Comparison of ENCODE assay signal across 8 cellular contexts in genomic region chr13:48078251-48078656, GRCh38. TPM values are rescaled to one million over a fixed set of nuclear protein-coding genes. Genes with fewer than 3 reads are reported as not detected.
DNase-seq lines count a peak whose midpoint lies in the region; ATAC-seq and TF ChIP-seq lines count a peak whose summit lies in the region.

No MANE protein-coding gene starts in this region.

- H3K4me3 Mint-ChIP-seq in CD8-positive, alpha-beta T cell = no peak overlapping the region

- H3K4me1 Mint-ChIP-seq in CD8-positive, alpha-beta T cell (ENCODE audit: low read depth) = no peaks in the 10 kb centered on the region

- no peak overlapping the region for H3K27ac Mint-ChIP-seq in CD8-positive, alpha-beta T cell

- intact Hi-C loops in CD8-positive, alpha-beta T cell (cut with DNase I, micrococcal nuclease) = no loop called here
- intact Hi-C loops in lower leg skin (cut with DNase I; ENCODE audit: low total_unique reads) (no loop called here), esophagus squamous epithelium (cut with DNase I) (no loop called here)

- H3K9me3 ChIP-seq in CD8-positive, alpha-beta T cell (ENCODE audit: low read length) = no peaks in the 10 kb centered on the region
- peaks cover 0 to 1% (median 0%) of the 10 kb centered on the region in 3 donors for H3K9me3 ChIP-seq in esophagus squamous epithelium

- no peaks in the 10 kb centered on the region for H3K4me1 ChIP-seq in CD8-positive, alpha-beta T cell (ENCODE audit: insufficient read depth, low read length)
- H3K4me1 ChIP-seq in esophagus squamous epithelium = no peaks in the 10 kb centered on the region

- peaks cover 50% of the 10 kb centered on the region for H3K36me3 ChIP-seq in CD8-positive, alpha-beta T cell (ENCODE audit: insufficient read depth, low read length)
- H3K36me3 ChIP-seq in esophagus squamous epithelium = peaks cover 11 to 100% (median 38%) of the 10 kb centered on the region in 3 donors

- POLR2A ChIA-PET in CD8-positive, alpha-beta T cell (lab: Charles Lee) = interaction anchor here (0.7 kb wide), 1 partner anchor 1032 kb away, joined by 3 read pairs; no protein-coding TSS in a partner anchor

- CTCF ChIA-PET in CD8-positive, alpha-beta T cell (lab: Charles Lee) = interaction anchor here (1.5 to 2.7 kb wide), 2 partner anchors 16 to 30 kb away, joined by 6 to 8 read pairs; partner anchors contain the start of gene MED4

- no peaks in the 10 kb centered on the region for H3K9me3 Mint-ChIP-seq in CD8-positive, alpha-beta T cell

- no peaks in the 10 kb centered on the region for H3K27me3 ChIP-seq in CD8-positive, alpha-beta T cell (ENCODE audit: insufficient read depth, low read length)
- no peaks in the 10 kb centered on the region for H3K27me3 ChIP-seq in esophagus squamous epithelium

- no peaks in the 10 kb centered on the region for H3K27me3 Mint-ChIP-seq in CD8-positive, alpha-beta T cell (ENCODE audit: low read depth)

- no peak for DNase-seq in CD8-positive, alpha-beta T cell
- DNase-seq in RPMI8226 (peak; percentile 72), kidney tubule cell (ENCODE audit: low spot score) (peak; percentile 59), lower leg skin (ENCODE audit: low spot score in 2 of 2) (no peak), esophagus squamous epithelium (lab: John Stamatoyannopoulos, UW) (no peak), caudate nucleus (lab: John Stamatoyannopoulos, UW) (no peak)

- WGBS in lower leg skin, 2 donors = 44 to 46% methylated on average over 2 of the region's 2 CpGs
- 50% methylated on average over 2 of the region's 2 CpGs for WGBS in esophagus squamous epithelium, 2 donors

- H3K27ac ChIP-seq in CD8-positive, alpha-beta T cell (ENCODE audit: low read depth, low read length) = no peak overlapping the region
- H3K27ac ChIP-seq in esophagus squamous epithelium (no peak overlapping the region), caudate nucleus (ENCODE audit: low read depth, low read length) (no peak overlapping the region)

- TF ChIP-seq CTCF in CD8-positive, alpha-beta T cell (IDR thresholded peaks at IDR 0.05) = no peak
- TF ChIP-seq CTCF in lower leg skin (IDR thresholded peaks at IDR 0.05) (no peak), esophagus squamous epithelium (IDR thresholded peaks at IDR 0.05) (peak in 3 of 6 experiments; percentile 14 to 48 (median 22))

- no peak for TF ChIP-seq POLR2A in lower leg skin (IDR thresholded peaks at IDR 0.05)
- TF ChIP-seq POLR2A in esophagus squamous epithelium (IDR thresholded peaks at IDR 0.05) = no peak

- H3K36me3 Mint-ChIP-seq in CD8-positive, alpha-beta T cell = peaks cover 88% of the 10 kb centered on the region

- H3K4me3 ChIP-seq in CD8-positive, alpha-beta T cell (ENCODE audit: low read depth, low read length) = no peak overlapping the region
- no peak overlapping the region for H3K4me3 ChIP-seq in lower leg skin (ENCODE audit: low read depth, poor library complexity, severe bottlenecking)
- no peak overlapping the region for H3K4me3 ChIP-seq in esophagus squamous epithelium

- ATAC-seq in CD8-positive, alpha-beta T cell = peak; percentile 70
- ATAC-seq in GM19025 (IDR thresholded peaks at IDR 0.05; ENCODE audit: low read depth, unreplicated experiment) = peak; percentile 98
- ATAC-seq in HG03064 (IDR thresholded peaks at IDR 0.05; ENCODE audit: low read depth, unreplicated experiment) = peak; percentile 94

RNA-seq across cellular contexts. Expression of gene MED4, which starts 16.6 kb away (rescaled TPM):
- total RNA-seq in CD8-positive, alpha-beta T cell = 10 to 100 TPM; 60.8 to 63.6 TPM
- total RNA-seq in lower leg skin (10 to 100 TPM; 33.1 to 49.6 (median 37.7) TPM), esophagus squamous epithelium (10 to 100 TPM; 21.5 to 39.9 (median 32.3) TPM)

RNA-seq across cellular contexts. Expression of gene NUDT15, which starts 40.7 kb away (rescaled TPM):
- total RNA-seq in CD8-positive, alpha-beta T cell = 10 to 100 TPM; 23.8 to 24.9 TPM
- 10 to 100 TPM in 2 of 4 donors, 1 to 10 TPM in 2; 6.8 to 13.3 (median 10.5) TPM for total RNA-seq in lower leg skin
- total RNA-seq in esophagus squamous epithelium = 10 to 100 TPM in 3 of 4 donors, 1 to 10 TPM in 1; 7.2 to 31.9 (median 18.5) TPM

Comparison
In these comparisons a context has a peak if more than half of its experiments do, and no peak if none do; other contexts are left out.
1. DNase-seq: peak in RPMI8226 (single experiment) and kidney tubule cell (single experiment); none in CD8-positive, alpha-beta T cell (0 of 7), lower leg skin (0 of 2), esophagus squamous epithelium (single experiment) and caudate nucleus (0 of 61).
2. Peak in every context shown above with its lines, with median percentiles within 50 percentile points of each other: ATAC-seq.